In genomic region chr15:95350908-95351307, GRCh38 we compare ENCODE assay signal across 1 cellular context.
TF ChIP-seq lines count a peak whose summit lies in the region.

No MANE protein-coding gene starts in this region.

TF ChIP-seq in GM12878, 131 proteins besides CTCF, POLR2A, EP300 and RAD21 (continued from another document):
- TF ChIP-seq CEBPZ (IDR thresholded peaks at IDR 0.05; ENCODE audit: low read depth, low read length) (no peak), KLF5 (IDR thresholded peaks at IDR 0.05; ENCODE audit: partially characterized antibody) (no peak), MLLT1 (IDR thresholded peaks at IDR 0.05) (no peak), E2F4 (IDR thresholded peaks at IDR 0.05; ENCODE audit: low read depth, low read length) (no peak), ZBTB33 (IDR thresholded peaks at IDR 0.05) (no peak), ZBTB11 (CRISPR knock-in tag; IDR thresholded peaks at IDR 0.05) (no peak), SUZ12 (IDR thresholded peaks at IDR 0.05; ENCODE audit: unreplicated experiment) (no peak), ATF2 (IDR thresholded peaks at IDR 0.05; ENCODE audit: low read length) (no peak), SPI1 (IDR thresholded peaks at IDR 0.05; ENCODE audit: borderline replicate concordance, insufficient read depth, low read depth, low read length) (no peak), ZNF622 (IDR thresholded peaks at IDR 0.05) (no peak), PML (IDR thresholded peaks at IDR 0.05; ENCODE audit: low read length) (no peak), JUND (IDR thresholded peaks at IDR 0.05; ENCODE audit: low read depth, low read length) (no peak), ASH2L (IDR thresholded peaks at IDR 0.05; ENCODE audit: borderline replicate concordance, low read depth) (no peak), EED (IDR thresholded peaks at IDR 0.05; ENCODE audit: low read depth) (no peak), JUNB (IDR thresholded peaks at IDR 0.05) (peak; percentile 27; the same call in 1 of the 2 replicates), NR2F1 (conservative IDR thresholded peaks at IDR 0.05) (0 out of 2 replicates have a peak, but pooled peaks have one; percentile 33), HDAC2 (IDR thresholded peaks at IDR 0.05) (no peak)
